ENCODE assay signal across 10 cellular contexts in genomic region chr3:113242091-113242581, GRCh38. TPM values are rescaled to one million over a fixed set of nuclear protein-coding genes. Genes with fewer than 3 reads are reported as not detected.
A peak's percentile ranks its signal among the peaks of the same experiment; 100 is the strongest.
DNase-seq lines count a peak whose midpoint lies in the region; ATAC-seq and TF ChIP-seq lines count a peak whose summit lies in the region.
"Had no signal": no experiment of that assay in that cellular context is flagged by ENCODE, and none has a peak within 500 bp of the region (broad histone marks: within the 10 kb centered on the region; RNA-seq: fewer than 3 reads in every experiment).

No MANE protein-coding gene starts in this region.

- in situ Hi-C loops in astrocyte of the spinal cord (cut with HindIII; ENCODE audit: low sequenced_read_pairs), result no loop called here

- no peaks in the 10 kb centered on the region for H3K9me3 Mint-ChIP-seq in nephron progenitor cell

- ATAC-seq in HG03442 (IDR thresholded peaks at IDR 0.05; ENCODE audit: unreplicated experiment), result no peak

- peaks cover 71% of the 10 kb centered on the region for H3K36me3 Mint-ChIP-seq in nephron progenitor cell (ENCODE audit: low read depth)

- DNase-seq in AG20443 (ENCODE audit: low spot score) (peak; percentile 34), Kasumi-1 (lab: John Stamatoyannopoulos, UW) (peak; percentile 46 to 49), astrocyte of the spinal cord (ENCODE audit: low read depth, low spot score) (peak; percentile 78), nephron progenitor cell (no peak), cerebellum (ENCODE audit: low spot score) (no peak), HuH-7.5 (ENCODE audit: low spot score) (no peak)
- no peak for DNase-seq in stimulated activated CD4-positive, alpha-beta T cell treated with anti-CD3 and anti-CD28 coated beads, Interleukin-12 subunit alpha, Interleukin-12 subunit beta, amount 100 ng/mL, for 4 hours
- DNase-seq: activated effector memory CD4-positive, alpha-beta T cell treated with anti-CD3 and anti-CD28 coated beads, Interleukin-2, amount 50 U/mL, for 16 hours; T-helper 1 cell had no signal

- peak overlapping the region; percentile 98 for H3K27ac Mint-ChIP-seq in nephron progenitor cell

- TF ChIP-seq CTCF in astrocyte of the spinal cord (IDR thresholded peaks at IDR 0.05; ENCODE audit: low read depth, low read length), result no peak
- no peak for TF ChIP-seq CTCF in nephron progenitor cell (IDR thresholded peaks at IDR 0.05)

- no peak overlapping the region for H3K4me3 ChIP-seq in astrocyte of the spinal cord (ENCODE audit: low read depth, low read length)

- peak overlapping the region; percentile 71 for H3K4me3 Mint-ChIP-seq in nephron progenitor cell

- H3K27me3 Mint-ChIP-seq in nephron progenitor cell (ENCODE audit: low read depth, poor library complexity), result no peaks in the 10 kb centered on the region

- peaks cover 98% of the 10 kb centered on the region for H3K4me1 Mint-ChIP-seq in nephron progenitor cell

RNA-seq across cellular contexts. Expression of gene BOC, which starts 30.8 kb away (rescaled TPM):
- 88.6 TPM for total RNA-seq in cerebellum

Comparison
In these comparisons a context has a peak if more than half of its experiments do, and no peak if none do; other contexts are left out.
1. DNase-seq: peak in AG20443 (single experiment), Kasumi-1 (2 of 2) and astrocyte of the spinal cord (single experiment); none in nephron progenitor cell (single experiment), cerebellum (single experiment), HuH-7.5 (single experiment) and stimulated activated CD4-positive, alpha-beta T cell treated with anti-CD3 and anti-CD28 coated beads, Interleukin-12 subunit alpha, Interleukin-12 subunit beta, amount 100 ng/mL, for 4 hours (single experiment).